In the genomic region with DNA sequence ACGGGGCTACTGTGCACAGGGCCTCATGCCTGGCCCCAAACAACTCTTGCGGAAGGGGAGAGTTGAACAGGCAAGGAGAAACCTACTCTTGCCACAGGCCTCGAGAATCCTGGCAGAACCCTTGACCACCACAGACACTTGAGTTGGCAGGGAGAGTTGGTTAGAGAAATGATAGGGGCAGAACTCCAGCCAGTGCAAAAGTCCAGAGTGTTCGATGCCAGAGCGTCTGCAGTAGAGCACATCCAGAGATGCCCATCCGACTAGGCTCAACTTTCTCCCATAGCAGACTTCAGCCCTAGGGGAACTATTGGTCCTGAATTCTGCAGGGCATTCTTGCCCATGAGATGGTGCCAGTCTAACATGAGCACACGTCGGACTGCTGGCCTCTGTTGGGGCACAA, we compare ENCODE assay signal across 31 cellular contexts. TPM values are rescaled to one million over a fixed set of nuclear protein-coding genes. Genes with fewer than 3 reads are reported as not detected.
"Had no signal": no experiment of that assay in that cellular context is flagged by ENCODE, and none has a peak within 500 bp of the region (broad histone marks: within the 10 kb centered on the region; RNA-seq: fewer than 3 reads in every experiment).

No MANE protein-coding gene starts in this region.

- H3K4me1 ChIP-seq: adrenal gland, ascending aorta, breast epithelium had no signal

- DNase-seq: activated effector memory CD4-positive, alpha-beta T cell treated with anti-CD3 and anti-CD28 coated beads, Interleukin-2, amount 50 U/mL, for 16 hours; activated effector memory CD4-positive, alpha-beta T cell treated with Interleukin-2 at 50 U/mL for 16 hours; activated gamma-delta T cell; activated gamma-delta T cell treated with Interleukin-2 at 50 U/mL for 16 hours; activated naive CD4-positive, alpha-beta T cell; activated naive CD4-positive, alpha-beta T cell treated with anti-CD3 and anti-CD28 coated beads for 36 hours; activated naive CD4-positive, alpha-beta T cell treated with anti-CD3 and anti-CD28 coated beads, Interleukin-2, amount 10 ng/mL, durations not matched to agents 7 days and 5 days; activated naive CD4-positive, alpha-beta T cell treated with anti-CD3 and anti-CD28 coated beads, Interleukin-2, amount 50 U/mL, for 16 hours; activated naive CD4-positive, alpha-beta T cell treated with Interleukin-2 at 50 U/mL for 16 hours; activated naive CD8-positive, alpha-beta T cell treated with anti-CD3 and anti-CD28 coated beads for 36 hours; activated naive CD8-positive, alpha-beta T cell treated with anti-CD3 and anti-CD28 coated beads, Interleukin-2, amount 10 ng/mL, durations not matched to agents 7 days and 5 days; activated naive CD8-positive, alpha-beta T cell treated with anti-CD3 and anti-CD28 coated beads, Interleukin-2, amount 50 U/mL, for 24 hours; activated T-cell treated with anti-CD3 and anti-CD28 coated beads, Interleukin-2, amount 50 U/mL, for 1 hour; activated T-cell treated with anti-CD3 and anti-CD28 coated beads, Interleukin-2, amount 50 U/mL, for 24 hours; activated T-cell treated with anti-CD3 and anti-CD28 coated beads, Interleukin-2, amount 50 U/mL, for 4 hours; activated T-cell treated with anti-CD3 and anti-CD28 coated beads, Interleukin-2, amount 50 U/mL, for 48 hours; activated T-cell treated with anti-CD3 and anti-CD28 coated beads, Interleukin-2, amount 50 U/mL, for 72 hours; adrenal gland; amniotic stem cell; amygdala; anterior cingulate cortex; aorta; body of pancreas; brain microvascular endothelial cell; central memory CD4-positive, alpha-beta T cell; cerebellar nuclear complex had no signal

- ATAC-seq: activated naive CD4-positive, alpha-beta T cell treated with anti-CD3 and anti-CD28 coated beads, Interleukin-2, amount 50 U/mL, for 72 hours; activated naive CD8-positive, alpha-beta T cell treated with anti-CD3 and anti-CD28 coated beads, Interleukin-2, amount 50 U/mL, for 24 hours; activated T-cell treated with anti-CD3 and anti-CD28 coated beads, Interleukin-2, amount 50 U/mL, for 4 hours; activated T-cell treated with anti-CD3 and anti-CD28 coated beads, Interleukin-2, amount 50 U/mL, for 72 hours; activated T-helper 17 cell treated with anti-CD3 and anti-CD28 coated beads, Interleukin-2, amount 50 U/mL, for 72 hours; body of pancreas had no signal

- H3K36me3 ChIP-seq: adrenal gland, ascending aorta, brain microvascular endothelial cell, breast epithelium, cardiac muscle cell had no signal

- H3K9me3 ChIP-seq: adrenal gland, ascending aorta, body of pancreas, breast epithelium had no signal

- H3K4me3 ChIP-seq: adrenal gland, ascending aorta, body of pancreas, breast epithelium, cardiac muscle cell had no signal

- H3K27me3 ChIP-seq: ascending aorta, body of pancreas, brain microvascular endothelial cell, cardiac muscle cell had no signal

- H3K27ac ChIP-seq: adrenal gland, ascending aorta, body of pancreas, brain microvascular endothelial cell, breast epithelium, cardiac muscle cell had no signal

RNA-seq across cellular contexts. Expression of a gene that starts 45.4 kb away (rescaled TPM):
- total RNA-seq: ascending aorta had no signal
